5 cellular contexts compared by ENCODE assay signal in the genomic region with DNA sequence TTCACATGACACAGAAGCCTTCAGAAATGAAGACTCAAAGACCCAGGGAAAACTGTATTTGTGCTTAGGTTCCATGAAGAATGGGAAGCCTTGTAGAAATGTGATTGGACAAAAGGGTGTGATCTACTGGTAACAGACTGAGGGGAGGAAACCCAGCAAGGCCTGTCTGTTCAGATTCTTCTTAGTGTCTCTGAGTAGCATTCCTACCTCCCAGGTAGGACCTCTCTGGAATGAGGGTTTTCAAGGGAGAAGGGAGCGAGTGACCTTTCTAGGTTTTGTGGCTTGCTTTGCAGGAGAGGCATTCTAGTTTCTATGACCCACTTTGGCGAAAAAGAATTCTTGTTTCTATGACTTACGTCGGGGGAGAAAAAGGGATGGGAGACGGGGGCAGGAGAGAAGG.
"Had no signal": no experiment of that assay in that cellular context is flagged by ENCODE, and none has a peak within 500 bp of the region (broad histone marks: within the 10 kb centered on the region; RNA-seq: fewer than 3 reads in every experiment).

No MANE protein-coding gene starts in this region.

- H3K4me1 Mint-ChIP-seq: IgD-negative memory B cell had no signal

- DNase-seq: IMR-90, KBM-7 had no signal

- H3K27ac ChIP-seq: HL-60 had no signal

- H3K4me3 ChIP-seq: K562 had no signal

- H3K27ac Mint-ChIP-seq: IgD-negative memory B cell had no signal
